8 cellular contexts compared by ENCODE assay signal in the genomic region with DNA sequence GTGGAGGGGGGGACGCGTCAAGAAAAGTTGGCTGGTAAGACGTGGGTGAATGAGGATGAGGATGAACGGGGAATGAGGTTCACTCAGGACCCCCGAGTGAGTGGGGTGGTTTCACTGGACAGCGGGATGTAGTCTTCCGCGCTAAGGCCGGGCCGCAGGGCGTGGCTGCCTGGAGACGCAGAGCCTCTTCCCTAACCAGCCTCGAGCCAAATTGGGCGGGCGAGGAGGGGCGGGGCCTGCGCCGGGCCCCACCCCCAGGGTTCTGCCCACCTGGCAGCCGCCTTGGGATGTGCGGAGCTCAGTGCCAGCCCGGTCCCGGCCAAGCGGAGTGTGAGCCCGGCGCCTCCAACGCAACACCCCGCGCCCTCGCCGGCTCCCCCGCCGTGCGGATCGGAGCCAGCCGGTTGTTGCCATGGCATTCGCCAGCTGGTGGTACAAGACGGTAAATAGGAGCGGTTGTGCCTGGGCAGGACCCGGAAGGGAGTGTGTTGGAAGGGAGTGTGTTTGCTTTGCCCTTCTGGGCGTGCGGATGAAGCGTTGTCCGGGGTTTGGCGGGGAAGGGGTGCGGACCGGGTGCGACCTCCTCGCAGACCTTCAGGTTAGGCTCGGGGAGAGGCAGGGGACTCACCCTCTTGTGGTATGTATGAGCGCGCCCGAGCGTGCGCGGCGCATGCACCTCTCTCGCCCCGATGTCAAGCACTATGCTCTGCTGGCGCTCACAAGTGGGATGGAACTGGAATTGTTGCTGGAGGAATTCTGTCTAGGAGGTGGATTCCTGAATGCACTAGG. TPM values are rescaled to one million over a fixed set of nuclear protein-coding genes. Genes with fewer than 3 reads are reported as not detected.
DNase-seq lines count a peak whose midpoint lies in the region; ATAC-seq and TF ChIP-seq lines count a peak whose summit lies in the region.

No MANE protein-coding gene starts in this region.

- H3K27me3 ChIP-seq in BJ (ENCODE audit: control insufficient read depth, insufficient read depth, low read length) = no peaks in the 10 kb centered on the region

- no peak; the same call in 1 of the 2 replicates for TF ChIP-seq CTCF in BJ (IDR thresholded peaks at IDR 0.05; ENCODE audit: insufficient read depth, low read depth, low read length)
- TF ChIP-seq CTCF in activated CD8-positive, alpha-beta T cell treated with anti-CD3 and anti-CD28 coated beads for 36 hours (IDR thresholded peaks at IDR 0.05) = no peak

- peak overlapping the region; percentile 92 for H3K4me3 ChIP-seq in BJ (ENCODE audit: low read depth, low read length)

- peaks cover 44% of the 10 kb centered on the region for H3K4me1 Mint-ChIP-seq in activated CD8-positive, alpha-beta T cell treated with anti-CD3 and anti-CD28 coated beads for 36 hours (ENCODE audit: low read depth)

- ATAC-seq in HG03378 (IDR thresholded peaks at IDR 0.05; ENCODE audit: unreplicated experiment) = peak; percentile 72
- ATAC-seq in activated CD8-positive, alpha-beta T cell treated with anti-CD3 and anti-CD28 coated beads for 36 hours = peak; percentile 80

- H3K36me3 ChIP-seq in BJ (ENCODE audit: control insufficient read depth, insufficient read depth, low read length) = no peaks in the 10 kb centered on the region

- peak overlapping the region; percentile 99 for H3K4me3 Mint-ChIP-seq in activated CD8-positive, alpha-beta T cell treated with anti-CD3 and anti-CD28 coated beads for 36 hours

- POLR2A ChIA-PET in BJ (lab: Charles Lee) = no interaction called here
- POLR2A ChIA-PET in activated CD8-positive, alpha-beta T cell treated with anti-CD3 and anti-CD28 coated beads for 36 hours (lab: Charles Lee) = interaction anchor here (0.6 to 2.5 kb wide), 12 partner anchors 9 to 206 kb away, joined by 3 to 15 read pairs (median 4); a partner anchor contains a TSS

- DNase-seq in BJ (ENCODE audit: low read depth) (no peak), NCI-H510A treated with DMSO at 0.1 percent for 48 hours (lab: John Stamatoyannopoulos, UW) (peak; percentile 70), ecto neural progenitor cell (ENCODE audit: low spot score) (peak; percentile 91), lung microvascular endothelial cell (ENCODE audit: low read depth in 2 of 2) (peak; percentile 84 to 88)
- DNase-seq in activated CD8-positive, alpha-beta T cell treated with anti-CD3 and anti-CD28 coated beads for 36 hours = peak; percentile 89
- DNase-seq in stimulated activated CD4-positive, alpha-beta T cell treated with anti-CD3 and anti-CD28 coated beads, TNF-alpha, amount 100 ng/mL, for 48 hours (ENCODE audit: low read depth in 3 of 3) = peak; percentile 75 to 79 (median 77)

- CTCF ChIA-PET in BJ (lab: Yijun Ruan, JAX) = interaction anchor here (0.7 to 2.5 kb wide), 7 partner anchors 11 to 49 kb away, joined by 3 to 14 read pairs (median 4); no protein-coding TSS in a partner anchor
- CTCF ChIA-PET in activated CD8-positive, alpha-beta T cell treated with anti-CD3 and anti-CD28 coated beads for 36 hours (lab: Charles Lee) = interaction anchor here (1.2 to 1.6 kb wide), 4 partner anchors 22 to 804 kb away, joined by 3 to 11 read pairs (median 4); no protein-coding TSS in a partner anchor

- TF ChIP-seq POLR2A in GM19193 (IDR thresholded peaks at IDR 0.05; ENCODE audit: extremely low read depth, insufficient read depth, insufficient read length) = peak; percentile 34

- H3K36me3 Mint-ChIP-seq in activated CD8-positive, alpha-beta T cell treated with anti-CD3 and anti-CD28 coated beads for 36 hours (ENCODE audit: low read depth) = no peaks in the 10 kb centered on the region

- no peaks in the 10 kb centered on the region for H3K9me3 Mint-ChIP-seq in activated CD8-positive, alpha-beta T cell treated with anti-CD3 and anti-CD28 coated beads for 36 hours

- intact Hi-C loops in activated CD8-positive, alpha-beta T cell treated with anti-CD3 and anti-CD28 coated beads for 36 hours (cut with micrococcal nuclease) = loop anchor here (5.0 kb wide), 2 partner anchors 39 to 519 kb away; a partner anchor contains a TSS

- peak overlapping the region; percentile 99 for H3K27ac Mint-ChIP-seq in activated CD8-positive, alpha-beta T cell treated with anti-CD3 and anti-CD28 coated beads for 36 hours

- H3K27me3 Mint-ChIP-seq in activated CD8-positive, alpha-beta T cell treated with anti-CD3 and anti-CD28 coated beads for 36 hours = peaks cover 6% of the 10 kb centered on the region

RNA-seq across cellular contexts. Expression of a gene that starts 0.7 kb away (rescaled TPM):
- polyA plus RNA-seq in BJ (2011; rRNA removed) = 112 and 157 TPM in 2 replicates
- polyA minus RNA-seq in BJ (2011; rRNA and poly(A)+ RNA removed) = 66.3 and 74.2 TPM in 2 replicates
- 100 to 1,000 TPM; 124 to 131 TPM for total RNA-seq in activated CD8-positive, alpha-beta T cell treated with anti-CD3 and anti-CD28 coated beads for 36 hours
- 72.2 and 78.7 TPM in 2 replicates for total RNA-seq in lung microvascular endothelial cell
